Comparison of ENCODE assay signal across 9 cellular contexts in genomic region chr19:4694211-4694987, GRCh38. TPM values are rescaled to one million over a fixed set of nuclear protein-coding genes. Genes with fewer than 3 reads are reported as not detected.
DNase-seq lines count a peak whose midpoint lies in the region; ATAC-seq, FAIRE-seq and TF ChIP-seq lines count a peak whose summit lies in the region.
"Had no signal": no experiment of that assay in that cellular context is flagged by ENCODE, and none has a peak within 500 bp of the region (broad histone marks: within the 10 kb centered on the region; RNA-seq: fewer than 3 reads in every experiment).

No MANE protein-coding gene starts in this region.

- no peaks in the 10 kb centered on the region for H3K27me3 ChIP-seq in keratinocyte (ENCODE audit: control insufficient read depth, extremely low read depth, insufficient read depth, low read length)

- H3K79me2 ChIP-seq in keratinocyte (ENCODE audit: control insufficient read depth, insufficient read depth, low read length), result peaks cover 10% of the 10 kb centered on the region

- no peak for TF ChIP-seq CTCF in keratinocyte (optimal IDR thresholded peaks at IDR 0.05 in 1 of 3, IDR thresholded peaks at IDR 0.05 in 1 of 3, conservative IDR thresholded peaks at IDR 0.05 in 1 of 3; ENCODE audit: extremely low read depth in 1 of 3, insufficient read depth in 2 of 3, low read length in 3 of 3)

- H3K36me3 ChIP-seq in keratinocyte (ENCODE audit: control insufficient read depth in 2 of 2, extremely low read depth in 1 of 2, insufficient read depth in 2 of 2, low read length in 2 of 2), result peaks cover 47 to 57% of the 10 kb centered on the region in 2 experiments

- peak; percentile 100 for FAIRE-seq in keratinocyte (lab: Jason Lieb, UNC)

- H3K27me3 Mint-ChIP-seq in stimulated activated naive CD8-positive, alpha-beta T cell treated with anti-CD3 and anti-CD28 coated beads, Interleukin-15, amount 100 ng/mL, for 72 hours, result no peaks in the 10 kb centered on the region

- peak overlapping the region; percentile 86 for H3K27ac ChIP-seq in keratinocyte (ENCODE audit: control insufficient read depth, insufficient read depth, low read length)

- no peaks in the 10 kb centered on the region for H3K9me3 ChIP-seq in keratinocyte (ENCODE audit: control insufficient read depth, low read depth, low read length)

- peak overlapping the region; percentile 33 for H3K4me2 ChIP-seq in keratinocyte (ENCODE audit: control insufficient read depth, extremely low read depth, insufficient read depth, low read depth, low read length)

- H2AFZ ChIP-seq in keratinocyte (ENCODE audit: control insufficient read depth, low read length), result no peak overlapping the region

- H3K9me3 Mint-ChIP-seq in stimulated activated naive CD8-positive, alpha-beta T cell treated with anti-CD3 and anti-CD28 coated beads, Interleukin-15, amount 100 ng/mL, for 72 hours, result no peaks in the 10 kb centered on the region

- no peaks in the 10 kb centered on the region for H4K20me1 ChIP-seq in keratinocyte (ENCODE audit: control insufficient read depth, extremely low read depth, insufficient read depth, low read length)

- H3K4me1 ChIP-seq in keratinocyte (ENCODE audit: control insufficient read depth, extremely low read depth, insufficient read depth, low read length), result peaks cover 52% of the 10 kb centered on the region

- peak; percentile 11 for ATAC-seq in stimulated activated naive CD8-positive, alpha-beta T cell treated with anti-CD3 and anti-CD28 coated beads, Interleukin-15, Interleukin-2, amounts not matched to agents 100 U/mL and 50 U/mL, for 24 hours
- ATAC-seq in stimulated activated naive CD8-positive, alpha-beta T cell treated with anti-CD3 and anti-CD28 coated beads, Interleukin-15, amount 100 ng/mL, for 72 hours, result no peak
- ATAC-seq in HG03520 (IDR thresholded peaks at IDR 0.05; ENCODE audit: unreplicated experiment), result no peak
- ATAC-seq in GM18907 (IDR thresholded peaks at IDR 0.05; ENCODE audit: unreplicated experiment), result no peak
- ATAC-seq: left colon had no signal

- peak overlapping the region; percentile 63 for H3K9ac ChIP-seq in keratinocyte (ENCODE audit: control insufficient read depth, extremely low read depth, insufficient read depth, low read length)

- no peak overlapping the region for H3K4me3 Mint-ChIP-seq in stimulated activated naive CD8-positive, alpha-beta T cell treated with anti-CD3 and anti-CD28 coated beads, Interleukin-15, amount 100 ng/mL, for 72 hours

- no peaks in the 10 kb centered on the region for H3K4me1 Mint-ChIP-seq in stimulated activated naive CD8-positive, alpha-beta T cell treated with anti-CD3 and anti-CD28 coated beads, Interleukin-15, amount 100 ng/mL, for 72 hours

- dilution Hi-C loops in keratinocyte (cut with MboI; ENCODE audit: extremely low pct_ligation_motif_present, low sequenced_read_pairs), result no loop called here

- H3K4me3 ChIP-seq in keratinocyte (ENCODE audit: control insufficient read depth in 2 of 3, extremely low read depth in 1 of 3, insufficient read depth in 2 of 3, low read depth in 1 of 3, low read length in 3 of 3), result peak overlapping the region in 1 of 3 experiments; percentile 3

- peak overlapping the region in 1 of 2 donors; percentile 74 for H3K27ac Mint-ChIP-seq in stimulated activated naive CD8-positive, alpha-beta T cell treated with anti-CD3 and anti-CD28 coated beads, Interleukin-15, amount 100 ng/mL, for 72 hours

- H3K9me1 ChIP-seq in keratinocyte (ENCODE audit: control insufficient read depth, extremely low read depth, insufficient read depth, low read length), result no peaks in the 10 kb centered on the region

- no peak for DNase-seq in stimulated activated naive CD8-positive, alpha-beta T cell treated with anti-CD3 and anti-CD28 coated beads, Interleukin-15, Interleukin-2, amounts not matched to agents 100 U/mL and 50 U/mL, for 24 hours
- no peak for DNase-seq in stimulated activated naive CD8-positive, alpha-beta T cell treated with anti-CD3 and anti-CD28 coated beads, Interleukin-15, amount 100 ng/mL, for 72 hours
- peak; percentile 92 for DNase-seq in brain pericyte (ENCODE audit: low read depth, low spot score)
- peak; percentile 99 for DNase-seq in keratinocyte (ENCODE audit: low read depth, low spot score)
- no peak for DNase-seq in T-helper 9 cell
- DNase-seq in SKM-1 treated with dmso at 0.1 percent for 144 hours (lab: John Stamatoyannopoulos, UW; ENCODE audit: unreplicated experiment), result no peak

RNA-seq across cellular contexts. Expression of gene MYDGF, which starts 24.3 kb away (rescaled TPM):
- polyA plus RNA-seq in keratinocyte, result 80.3 to 141 TPM (median 85.9 TPM) in 3 replicates
- 17.6 TPM for polyA plus RNA-seq in keratinocyte (2011; ENCODE audit: low read depth)
- 54.8 and 110 TPM in 2 replicates for polyA plus RNA-seq in keratinocyte (2011; cell fraction: cytosol; rRNA removed)
- 95.6 and 133 TPM in 2 replicates for polyA plus RNA-seq in keratinocyte (2011; cell fraction: nucleus; rRNA removed)
- 123 and 217 TPM in 2 replicates for polyA plus RNA-seq in keratinocyte (2012; ENCODE audit: low replicate concordance)
- 25.0 to 71.5 TPM (median 35.6 TPM) in 3 replicates for polyA minus RNA-seq in keratinocyte
- 79.0 TPM for polyA minus RNA-seq in keratinocyte (2011; cell fraction: cytosol; rRNA and poly(A)+ RNA removed)
- polyA minus RNA-seq in keratinocyte (2011; cell fraction: nucleus; rRNA and poly(A)+ RNA removed), result 40.6 and 42.4 TPM in 2 replicates

RNA-seq across cellular contexts. Expression of gene DPP9, which starts 29.2 kb away (rescaled TPM):
- polyA plus RNA-seq in keratinocyte, result 17.1 to 23.3 TPM (median 19.2 TPM) in 3 replicates
- 32.5 TPM for polyA plus RNA-seq in keratinocyte (2011; ENCODE audit: low read depth)
- polyA plus RNA-seq in keratinocyte (2011; cell fraction: cytosol; rRNA removed), result 14.8 and 34.4 TPM in 2 replicates
- 51.5 and 64.6 TPM in 2 replicates for polyA plus RNA-seq in keratinocyte (2011; cell fraction: nucleus; rRNA removed)
- 24.1 and 106 TPM in 2 replicates for polyA plus RNA-seq in keratinocyte (2012; ENCODE audit: low replicate concordance)
- 18.7 to 149 TPM (median 27.5 TPM) in 3 replicates for polyA minus RNA-seq in keratinocyte
- polyA minus RNA-seq in keratinocyte (2011; cell fraction: cytosol; rRNA and poly(A)+ RNA removed), result 49.1 TPM
- polyA minus RNA-seq in keratinocyte (2011; cell fraction: nucleus; rRNA and poly(A)+ RNA removed), result 63.1 and 89.1 TPM in 2 replicates

RNA-seq across cellular contexts. Expression of gene TNFAIP8L1, which starts 55.1 kb away (rescaled TPM):
- polyA plus RNA-seq in keratinocyte, result 2.5 to 5.1 TPM (median 4.7 TPM) in 3 replicates
- 1.1 TPM for polyA plus RNA-seq in keratinocyte (2011; ENCODE audit: low read depth)
- polyA plus RNA-seq in keratinocyte (2011; cell fraction: cytosol; rRNA removed), result 2.3 and 4.1 TPM in 2 replicates
- polyA plus RNA-seq in keratinocyte (2011; cell fraction: nucleus; rRNA removed), result 2.8 and 3.6 TPM in 2 replicates
- 2.0 and 6.5 TPM in 2 replicates for polyA plus RNA-seq in keratinocyte (2012; ENCODE audit: low replicate concordance)
- 2.0 to 5.3 TPM (median 4.2 TPM) in 3 replicates for polyA minus RNA-seq in keratinocyte
- polyA minus RNA-seq in keratinocyte (2011; cell fraction: cytosol; rRNA and poly(A)+ RNA removed), result 5.6 TPM
- polyA minus RNA-seq in keratinocyte (2011; cell fraction: nucleus; rRNA and poly(A)+ RNA removed), result 1.4 and 2.1 TPM in 2 replicates

Comparison
In these comparisons a context has a peak if more than half of its experiments do, and no peak if none do; other contexts are left out.
1. DNase-seq: peak in brain pericyte (single experiment) and keratinocyte (single experiment); none in stimulated activated naive CD8-positive, alpha-beta T cell treated with anti-CD3 and anti-CD28 coated beads, Interleukin-15, Interleukin-2, amounts not matched to agents 100 U/mL and 50 U/mL, for 24 hours (single experiment), stimulated activated naive CD8-positive, alpha-beta T cell treated with anti-CD3 and anti-CD28 coated beads, Interleukin-15, amount 100 ng/mL, for 72 hours (0 of 2), T-helper 9 cell (single experiment) and SKM-1 treated with dmso at 0.1 percent for 144 hours (single experiment).